In the genomic region with DNA sequence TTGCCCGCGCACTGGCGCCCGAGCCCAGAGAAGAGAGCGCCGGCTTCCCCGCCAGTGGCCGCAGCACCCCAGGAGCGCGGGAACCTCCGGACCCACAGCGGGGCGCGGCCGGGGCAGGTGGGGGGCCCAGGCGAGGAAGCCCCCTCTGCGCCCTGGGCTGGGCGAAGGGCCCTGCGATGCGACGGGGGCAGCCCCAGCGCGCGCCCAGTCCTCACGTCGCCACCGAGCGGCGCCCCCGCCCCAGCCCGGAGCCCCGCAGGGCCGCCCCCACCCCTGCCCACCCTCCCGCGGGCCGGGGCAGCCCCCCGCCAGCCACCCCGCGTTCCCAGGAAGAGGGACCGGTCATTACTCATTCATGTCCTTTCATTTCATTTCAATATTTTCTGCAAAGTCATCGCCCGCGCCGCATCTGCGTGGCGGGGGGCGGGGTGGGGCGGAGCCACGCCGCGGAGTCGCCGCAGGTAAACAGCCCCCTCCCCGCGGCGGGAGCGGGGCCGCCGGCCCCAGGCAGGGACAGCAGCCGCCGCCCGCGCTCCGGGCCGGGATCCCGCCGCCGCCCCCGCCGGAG, we compare ENCODE assay signal across 9 cellular contexts. TPM values are rescaled to one million over a fixed set of nuclear protein-coding genes. Genes with fewer than 3 reads are reported as not detected.
A peak's percentile ranks its signal among the peaks of the same experiment; 100 is the strongest.
DNase-seq lines count a peak whose midpoint lies in the region; ATAC-seq lines count a peak whose summit lies in the region.
"Had no signal": no experiment of that assay in that cellular context is flagged by ENCODE, and none has a peak within 500 bp of the region (broad histone marks: within the 10 kb centered on the region; RNA-seq: fewer than 3 reads in every experiment).

No MANE protein-coding gene starts in this region.

- DNase-seq in D341Med (ENCODE audit: low spot score) (peak; percentile 80), NCI-H146 treated with DMSO at 0.1 percent for 48 hours (lab: John Stamatoyannopoulos, UW; ENCODE audit: unreplicated experiment) (peak; percentile 8)
- peak; percentile 33 for DNase-seq in activated T-helper 1 cell treated with anti-CD3 and anti-CD28 coated beads, Interleukin-12 subunit alpha, Interleukin-12 subunit beta, Interleukin-2, Interleukin-4 antibody, amounts not matched to agents 30 ng/mL and 10 ng/mL and 1 ng/mL, durations not matched to agents 14 hours and 24 hours and 36 hours (ENCODE audit: low spot score)
- no peak for DNase-seq in stimulated activated effector memory CD8-positive, alpha-beta T cell treated with anti-CD3 and anti-CD28 coated beads, Interleukin-12 subunit alpha, Interleukin-12 subunit beta, amount 100 ng/mL, for 72 hours (ENCODE audit: low spot score in 2 of 2)

- H3K27ac Mint-ChIP-seq in activated T-helper 1 cell treated with anti-CD3 and anti-CD28 coated beads, Interleukin-12 subunit alpha, Interleukin-12 subunit beta, Interleukin-2, Interleukin-4 antibody, amounts not matched to agents 30 ng/mL and 10 ng/mL and 1 ng/mL, durations not matched to agents 14 hours and 24 hours and 36 hours, result no peak overlapping the region
- peak overlapping the region; percentile 93 for H3K27ac Mint-ChIP-seq in stimulated activated effector memory CD8-positive, alpha-beta T cell treated with anti-CD3 and anti-CD28 coated beads, Interleukin-12 subunit alpha, Interleukin-12 subunit beta, amount 100 ng/mL, for 72 hours

- peak; percentile 79 for ATAC-seq in stimulated activated effector memory CD8-positive, alpha-beta T cell treated with anti-CD3 and anti-CD28 coated beads, Interleukin-12 subunit alpha, Interleukin-12 subunit beta, amount 100 ng/mL, for 72 hours
- ATAC-seq in GM19035 (IDR thresholded peaks at IDR 0.05; ENCODE audit: unreplicated experiment), result no peak
- no peak for ATAC-seq in HG02610 (IDR thresholded peaks at IDR 0.05; ENCODE audit: unreplicated experiment)
- no peak for ATAC-seq in GM21381 (IDR thresholded peaks at IDR 0.05; ENCODE audit: unreplicated experiment)

- intact Hi-C loops in activated T-helper 1 cell treated with anti-CD3 and anti-CD28 coated beads, Interleukin-12 subunit alpha, Interleukin-12 subunit beta, Interleukin-2, Interleukin-4 antibody, amounts not matched to agents 30 ng/mL and 10 ng/mL and 1 ng/mL, durations not matched to agents 14 hours and 24 hours and 36 hours (cut with micrococcal nuclease), result loop anchor here (2.0 kb wide), 1 partner anchor 15 kb away; a partner anchor contains a TSS

- peak overlapping the region; percentile 47; the same call in 1 of the 2 replicates for H3K4me3 ChIP-seq in iPS-18c (ENCODE audit: insufficient read depth, low read depth, low read length)

- H3K9me3 ChIP-seq in iPS-18c (ENCODE audit: control insufficient read depth, insufficient read depth, low read length), result peaks cover 2% of the 10 kb centered on the region

- peaks cover 39% of the 10 kb centered on the region for H3K27me3 Mint-ChIP-seq in activated T-helper 1 cell treated with anti-CD3 and anti-CD28 coated beads, Interleukin-12 subunit alpha, Interleukin-12 subunit beta, Interleukin-2, Interleukin-4 antibody, amounts not matched to agents 30 ng/mL and 10 ng/mL and 1 ng/mL, durations not matched to agents 14 hours and 24 hours and 36 hours (ENCODE audit: insufficient read depth)

- no peaks in the 10 kb centered on the region for H3K9me3 Mint-ChIP-seq in activated T-helper 1 cell treated with anti-CD3 and anti-CD28 coated beads, Interleukin-12 subunit alpha, Interleukin-12 subunit beta, Interleukin-2, Interleukin-4 antibody, amounts not matched to agents 30 ng/mL and 10 ng/mL and 1 ng/mL, durations not matched to agents 14 hours and 24 hours and 36 hours
- no peaks in the 10 kb centered on the region for H3K9me3 Mint-ChIP-seq in stimulated activated effector memory CD8-positive, alpha-beta T cell treated with anti-CD3 and anti-CD28 coated beads, Interleukin-12 subunit alpha, Interleukin-12 subunit beta, amount 100 ng/mL, for 72 hours
- H3K9me3 Mint-ChIP-seq: IgD-negative memory B cell had no signal

- no peaks in the 10 kb centered on the region for H3K36me3 Mint-ChIP-seq in activated T-helper 1 cell treated with anti-CD3 and anti-CD28 coated beads, Interleukin-12 subunit alpha, Interleukin-12 subunit beta, Interleukin-2, Interleukin-4 antibody, amounts not matched to agents 30 ng/mL and 10 ng/mL and 1 ng/mL, durations not matched to agents 14 hours and 24 hours and 36 hours (ENCODE audit: low read depth)
- H3K36me3 Mint-ChIP-seq in stimulated activated effector memory CD8-positive, alpha-beta T cell treated with anti-CD3 and anti-CD28 coated beads, Interleukin-12 subunit alpha, Interleukin-12 subunit beta, amount 100 ng/mL, for 72 hours, result peaks cover 24% of the 10 kb centered on the region
- H3K36me3 Mint-ChIP-seq: IgD-negative memory B cell had no signal

- H3K4me1 Mint-ChIP-seq in activated T-helper 1 cell treated with anti-CD3 and anti-CD28 coated beads, Interleukin-12 subunit alpha, Interleukin-12 subunit beta, Interleukin-2, Interleukin-4 antibody, amounts not matched to agents 30 ng/mL and 10 ng/mL and 1 ng/mL, durations not matched to agents 14 hours and 24 hours and 36 hours (ENCODE audit: low read depth), result no peaks in the 10 kb centered on the region
- H3K4me1 Mint-ChIP-seq in stimulated activated effector memory CD8-positive, alpha-beta T cell treated with anti-CD3 and anti-CD28 coated beads, Interleukin-12 subunit alpha, Interleukin-12 subunit beta, amount 100 ng/mL, for 72 hours, result peaks cover 25% of the 10 kb centered on the region

- peak overlapping the region; percentile 54 for H3K4me3 Mint-ChIP-seq in activated T-helper 1 cell treated with anti-CD3 and anti-CD28 coated beads, Interleukin-12 subunit alpha, Interleukin-12 subunit beta, Interleukin-2, Interleukin-4 antibody, amounts not matched to agents 30 ng/mL and 10 ng/mL and 1 ng/mL, durations not matched to agents 14 hours and 24 hours and 36 hours
- peak overlapping the region; percentile 74 for H3K4me3 Mint-ChIP-seq in stimulated activated effector memory CD8-positive, alpha-beta T cell treated with anti-CD3 and anti-CD28 coated beads, Interleukin-12 subunit alpha, Interleukin-12 subunit beta, amount 100 ng/mL, for 72 hours

RNA-seq across cellular contexts. Expression of a gene that starts 0.7 kb away (rescaled TPM):
- 0.36 and 0.64 TPM in 2 replicates for total RNA-seq in activated T-helper 1 cell treated with anti-CD3 and anti-CD28 coated beads, Interleukin-12 subunit alpha, Interleukin-12 subunit beta, Interleukin-2, Interleukin-4 antibody, amounts not matched to agents 30 ng/mL and 10 ng/mL and 1 ng/mL, durations not matched to agents 14 hours and 24 hours and 36 hours

RNA-seq across cellular contexts. Expression of a gene that starts 15.9 kb away (rescaled TPM):
- 94.1 and 96.8 TPM in 2 replicates for total RNA-seq in activated T-helper 1 cell treated with anti-CD3 and anti-CD28 coated beads, Interleukin-12 subunit alpha, Interleukin-12 subunit beta, Interleukin-2, Interleukin-4 antibody, amounts not matched to agents 30 ng/mL and 10 ng/mL and 1 ng/mL, durations not matched to agents 14 hours and 24 hours and 36 hours

RNA-seq across cellular contexts. Expression of a gene that starts 31.0 kb away (rescaled TPM):
- 23.7 and 25.9 TPM in 2 replicates for total RNA-seq in activated T-helper 1 cell treated with anti-CD3 and anti-CD28 coated beads, Interleukin-12 subunit alpha, Interleukin-12 subunit beta, Interleukin-2, Interleukin-4 antibody, amounts not matched to agents 30 ng/mL and 10 ng/mL and 1 ng/mL, durations not matched to agents 14 hours and 24 hours and 36 hours

Comparison
In these comparisons a context has a peak if more than half of its experiments do, and no peak if none do; other contexts are left out.
1. DNase-seq: peak in D341Med (single experiment), NCI-H146 treated with DMSO at 0.1 percent for 48 hours (single experiment) and activated T-helper 1 cell treated with anti-CD3 and anti-CD28 coated beads, Interleukin-12 subunit alpha, Interleukin-12 subunit beta, Interleukin-2, Interleukin-4 antibody, amounts not matched to agents 30 ng/mL and 10 ng/mL and 1 ng/mL, durations not matched to agents 14 hours and 24 hours and 36 hours (single experiment); none in stimulated activated effector memory CD8-positive, alpha-beta T cell treated with anti-CD3 and anti-CD28 coated beads, Interleukin-12 subunit alpha, Interleukin-12 subunit beta, amount 100 ng/mL, for 72 hours (0 of 2).